Comparison of ENCODE assay signal across 23 cellular contexts in genomic region chr15:69732133-69732532, GRCh38.
"Had no signal": no experiment of that assay in that cellular context is flagged by ENCODE, and none has a peak within 500 bp of the region (broad histone marks: within the 10 kb centered on the region; RNA-seq: fewer than 3 reads in every experiment).

No MANE protein-coding gene starts in this region.

- H3K27ac Mint-ChIP-seq: immature natural killer cell, mesothelial cell of epicardium, naive B cell had no signal

- H3K27ac ChIP-seq: coronary artery, dorsolateral prefrontal cortex, esophagus muscularis mucosa, foreskin keratinocyte, gastroesophageal sphincter, heart left ventricle, hepatocyte, left lung, lower lobe of right lung had no signal

- DNase-seq: dermis blood vessel endothelial cell; dorsolateral prefrontal cortex; effector CD4-positive, alpha-beta T cell; effector memory CD4-positive, alpha-beta T cell; foreskin keratinocyte; heart left ventricle; hypothalamus; immature natural killer cell; islet precursor cell; kidney; kidney glomerular epithelial cell; left colon; left lung; left ventricle myocardium superior; lower lobe of right lung; mesenchymal stem cell; mucosa of descending colon; naive B cell had no signal

- H3K36me3 ChIP-seq: esophagus muscularis mucosa, gastroesophageal sphincter, heart left ventricle, left lung, lower lobe of right lung had no signal

- H3K27me3 ChIP-seq: gastroesophageal sphincter, hepatocyte, left lung had no signal

- ATAC-seq: foreskin keratinocyte, gastroesophageal sphincter, heart left ventricle, left colon, left lung, left ventricle myocardium superior, lower lobe of right lung, mucosa of descending colon had no signal

- H3K4me3 Mint-ChIP-seq: immature natural killer cell, mesothelial cell of epicardium had no signal

- H3K4me3 ChIP-seq: coronary artery, dorsolateral prefrontal cortex, esophagus muscularis mucosa, gastroesophageal sphincter, heart left ventricle, hepatocyte, left lung, lower lobe of right lung, mucosa of descending colon had no signal

- H3K9me3 ChIP-seq: esophagus muscularis mucosa, gastroesophageal sphincter, left lung, lower lobe of right lung, mucosa of descending colon had no signal

- H3K4me1 ChIP-seq: foreskin keratinocyte, lower lobe of right lung had no signal
